Comparison of ENCODE assay signal across 1 cellular context in genomic region chr11:60204922-60205321, GRCh38.
TF ChIP-seq lines count a peak whose summit lies in the region.

No MANE protein-coding gene starts in this region.

TF ChIP-seq in GM12878, 131 proteins besides CTCF, POLR2A, EP300 and RAD21 (continues in another document):
- TF ChIP-seq BCLAF1 (IDR thresholded peaks at IDR 0.05), result no peak
- no peak for TF ChIP-seq YBX1 (IDR thresholded peaks at IDR 0.05)
- no peak for TF ChIP-seq HCFC1 (IDR thresholded peaks at IDR 0.05; ENCODE audit: low read length)
- TF ChIP-seq BCL3 (IDR thresholded peaks at IDR 0.05; ENCODE audit: borderline replicate concordance, insufficient read depth, low read depth, low read length, poor library complexity, severe bottlenecking), result peak; percentile 44
- TF ChIP-seq ZBED1 (IDR thresholded peaks at IDR 0.05; ENCODE audit: borderline replicate concordance), result peak; percentile 71; the same call in 1 of the 2 replicates
- no peak for TF ChIP-seq HDGF (IDR thresholded peaks at IDR 0.05)
- TF ChIP-seq E4F1 (IDR thresholded peaks at IDR 0.05; ENCODE audit: borderline replicate concordance, partially characterized antibody), result no peak
- no peak; the same call in 1 of the 2 replicates for TF ChIP-seq PML (IDR thresholded peaks at IDR 0.05; ENCODE audit: low read length)
- no peak for TF ChIP-seq TCF3 (IDR thresholded peaks at IDR 0.05; ENCODE audit: borderline replicate concordance, insufficient read depth, low read depth, low read length)
- TF ChIP-seq EGR1 (IDR thresholded peaks at IDR 0.05; ENCODE audit: borderline replicate concordance in 1 of 2, low read depth in 2 of 2, low read length in 2 of 2), result no peak
- no peak for TF ChIP-seq CHD4 (IDR thresholded peaks at IDR 0.05)
- TF ChIP-seq MYC (IDR thresholded peaks at IDR 0.05; ENCODE audit: insufficient read depth, insufficient read length, insufficient replicate concordance, low read length, severe bottlenecking), result no peak
- TF ChIP-seq ZSCAN29 (IDR thresholded peaks at IDR 0.05), result no peak
- peak; percentile 96 for TF ChIP-seq JUNB (IDR thresholded peaks at IDR 0.05)
- TF ChIP-seq KAT2A (conservative IDR thresholded peaks at IDR 0.05; ENCODE audit: control insufficient read depth, low read depth, low read length), result no peak
- no peak for TF ChIP-seq WRNIP1 (IDR thresholded peaks at IDR 0.05; ENCODE audit: borderline replicate concordance, low read depth, low read length)
- no peak for TF ChIP-seq SP1 (IDR thresholded peaks at IDR 0.05; ENCODE audit: low read depth, low read length)
- TF ChIP-seq PAX8 (IDR thresholded peaks at IDR 0.05), result no peak
- TF ChIP-seq KDM1A (IDR thresholded peaks at IDR 0.05; ENCODE audit: borderline replicate concordance), result no peak
- TF ChIP-seq CHD2 (IDR thresholded peaks at IDR 0.05; ENCODE audit: borderline replicate concordance, low read depth, low read length), result no peak
- no peak for TF ChIP-seq CEBPB (IDR thresholded peaks at IDR 0.05; ENCODE audit: borderline replicate concordance in 1 of 2, low read depth in 2 of 2, low read length in 2 of 2)
- TF ChIP-seq CBFB (IDR thresholded peaks at IDR 0.05; ENCODE audit: low read depth), result 0 out of 2 replicates have a peak, but pooled peaks have one; percentile 44
- TF ChIP-seq IKZF1 (conservative IDR thresholded peaks at IDR 0.05), result peak; percentile 88
- TF ChIP-seq BACH1 (IDR thresholded peaks at IDR 0.05; ENCODE audit: borderline replicate concordance), result peak; percentile 89; the same call in 1 of the 2 replicates
- TF ChIP-seq TAF1 (IDR thresholded peaks at IDR 0.05; ENCODE audit: borderline replicate concordance, low read depth, low read length), result no peak
- no peak for TF ChIP-seq ZNF384 (IDR thresholded peaks at IDR 0.05; ENCODE audit: borderline replicate concordance, low read depth, low read length)
- TF ChIP-seq PKNOX1 (IDR thresholded peaks at IDR 0.05), result no peak
- no peak for TF ChIP-seq REST (IDR thresholded peaks at IDR 0.05; ENCODE audit: low read depth, low read length)
- TF ChIP-seq HDAC2 (IDR thresholded peaks at IDR 0.05), result no peak
- no peak for TF ChIP-seq CBX3 (IDR thresholded peaks at IDR 0.05; ENCODE audit: borderline replicate concordance, low read depth)
- no peak for TF ChIP-seq MXI1 (IDR thresholded peaks at IDR 0.05; ENCODE audit: low read depth, low read length)
- TF ChIP-seq RB1 (IDR thresholded peaks at IDR 0.05; ENCODE audit: borderline replicate concordance), result no peak
- TF ChIP-seq ZNF687 (IDR thresholded peaks at IDR 0.05), result no peak
- TF ChIP-seq MAX (IDR thresholded peaks at IDR 0.05; ENCODE audit: low read depth, low read length), result no peak
- TF ChIP-seq RELA (IDR thresholded peaks at IDR 0.05; ENCODE audit: borderline replicate concordance, partially characterized antibody), result no peak
- no peak for TF ChIP-seq ZNF274 (IDR thresholded peaks at IDR 0.05; ENCODE audit: insufficient read depth, insufficient read length)
- TF ChIP-seq PRDM15 (CRISPR knock-in tag; IDR thresholded peaks at IDR 0.05), result no peak
- peak; percentile 13 to 38; a peak in 1 of 4 replicates for TF ChIP-seq BHLHE40 (IDR thresholded peaks at IDR 0.05; ENCODE audit: borderline replicate concordance in 1 of 2, low read depth in 2 of 2, low read length in 1 of 2)
- TF ChIP-seq USF1 (IDR thresholded peaks at IDR 0.05; ENCODE audit: borderline replicate concordance, extremely low read length, insufficient read depth, low read depth, low read length), result no peak
- TF ChIP-seq MYB (IDR thresholded peaks at IDR 0.05; ENCODE audit: borderline replicate concordance, low read depth, low read length), result no peak
- peak; percentile 72; the same call in 1 of the 2 replicates for TF ChIP-seq BMI1 (IDR thresholded peaks at IDR 0.05; ENCODE audit: borderline replicate concordance)
- no peak for TF ChIP-seq SREBF2 (IDR thresholded peaks at IDR 0.05; ENCODE audit: low read length)
